ENCODE assay signal across 31 cellular contexts in genomic region chr7:101635484-101635883, GRCh38. TPM values are rescaled to one million over a fixed set of nuclear protein-coding genes. Genes with fewer than 3 reads are reported as not detected.
DNase-seq lines count a peak whose midpoint lies in the region; ATAC-seq and TF ChIP-seq lines count a peak whose summit lies in the region.
"Had no signal": no experiment of that assay in that cellular context is flagged by ENCODE, and none has a peak within 500 bp of the region (broad histone marks: within the 10 kb centered on the region; RNA-seq: fewer than 3 reads in every experiment).

No MANE protein-coding gene starts in this region.

- no peaks in the 10 kb centered on the region for H3K79me1 ChIP-seq in H9 (ENCODE audit: insufficient read depth, low read depth, low read length, poor library complexity, severe bottlenecking)

- H3K9ac ChIP-seq in SK-N-MC (ENCODE audit: insufficient read length) (no peak overlapping the region), H9 (ENCODE audit: extremely low read depth, insufficient read length, low read length) (no peak overlapping the region)

- no peaks in the 10 kb centered on the region for H3K27me3 ChIP-seq in H9 (ENCODE audit: insufficient read depth, low read length)
- H3K27me3 ChIP-seq: Peyer's patch had no signal

- no peak for ATAC-seq in GM18909 (IDR thresholded peaks at IDR 0.05; ENCODE audit: poor library complexity, unreplicated experiment)
- ATAC-seq: activated CD8-positive, alpha-beta memory T cell treated with anti-CD3 and anti-CD28 coated beads, Interleukin-2, amount 10 ng/mL, durations not matched to agents 7 days and 5 days; activated naive CD8-positive, alpha-beta T cell treated with anti-CD3 and anti-CD28 coated beads, Interleukin-2, amount 50 U/mL, for 24 hours; activated T-cell treated with anti-CD3 and anti-CD28 coated beads, Interleukin-2, amount 50 U/mL, for 4 hours; left ventricle myocardium superior; naive thymus-derived CD4-positive, alpha-beta T cell; sciatic nerve; T-cell had no signal

- H2AFZ ChIP-seq in H9 (ENCODE audit: low read length) = no peak overlapping the region

- POLR2A ChIA-PET in HEK293 (lab: Yijun Ruan, JAX) = no interaction called here

- H3K79me2 ChIP-seq in H9 (ENCODE audit: insufficient read depth, low read length) = no peaks in the 10 kb centered on the region

- H3K18ac ChIP-seq in H9 (ENCODE audit: insufficient read length, low read depth, low read length) = no peak overlapping the region

- no peak overlapping the region for H3K56ac ChIP-seq in H9 (ENCODE audit: insufficient read length, low read depth, low read length)

- peaks cover 3 to 4% of the 10 kb centered on the region in 2 experiments; a peak in 4 of 5 replicates for H3K9me3 Mint-ChIP-seq in H9
- H3K9me3 Mint-ChIP-seq: mesothelial cell of epicardium, T-cell had no signal

- H3K4ac ChIP-seq in H9 (ENCODE audit: low read depth, low read length) = no peak overlapping the region

- peaks cover 8% of the 10 kb centered on the region for H3K27me3 Mint-ChIP-seq in H9 (ENCODE audit: low read depth)
- H3K27me3 Mint-ChIP-seq: activated CD8-positive, alpha-beta memory T cell treated with anti-CD3 and anti-CD28 coated beads, Interleukin-2, amount 10 ng/mL, durations not matched to agents 7 days and 5 days had no signal

- H3K27ac Mint-ChIP-seq in H9 = no peak overlapping the region
- H3K27ac Mint-ChIP-seq: activated CD8-positive, alpha-beta memory T cell treated with anti-CD3 and anti-CD28 coated beads, Interleukin-2, amount 10 ng/mL, durations not matched to agents 7 days and 5 days; activated naive CD8-positive, alpha-beta T cell treated with anti-CD3 and anti-CD28 coated beads, Interleukin-2, amount 50 U/mL, for 24 hours; dendritic cell treated with granulocyte-macrophage colony-stimulating factor and Interleukin-4, amounts not matched to agents 40 ng/mL and 50 ng/mL, for 4 days; mesothelial cell of epicardium; progenitor cell of endocrine pancreas; T-cell had no signal

- H3K4me3 Mint-ChIP-seq in H9 = no peak overlapping the region
- H3K4me3 Mint-ChIP-seq: activated CD8-positive, alpha-beta memory T cell treated with anti-CD3 and anti-CD28 coated beads, Interleukin-2, amount 10 ng/mL, durations not matched to agents 7 days and 5 days; activated naive CD8-positive, alpha-beta T cell treated with anti-CD3 and anti-CD28 coated beads, Interleukin-2, amount 50 U/mL, for 24 hours; activated T-cell treated with anti-CD3 and anti-CD28 coated beads, Interleukin-2, amount 50 U/mL, for 4 hours; dendritic cell treated with granulocyte-macrophage colony-stimulating factor and Interleukin-4, amounts not matched to agents 40 ng/mL and 50 ng/mL, for 4 days; mesothelial cell of epicardium; naive thymus-derived CD4-positive, alpha-beta T cell; T-cell had no signal

- H3K23ac ChIP-seq in H9 (ENCODE audit: insufficient read length, low read depth, low read length) = no peak overlapping the region

- no peak overlapping the region for H2BK15ac ChIP-seq in H9 (ENCODE audit: low read depth, low read length)

- peaks cover 0 to 2% (median 0%) of the 10 kb centered on the region in 3 experiments; a peak in 2 of 7 replicates for H3K36me3 Mint-ChIP-seq in H9 (ENCODE audit: insufficient read depth in 1 of 3, low read depth in 3 of 3)
- H3K36me3 Mint-ChIP-seq: activated CD8-positive, alpha-beta memory T cell treated with anti-CD3 and anti-CD28 coated beads, Interleukin-2, amount 10 ng/mL, durations not matched to agents 7 days and 5 days; mesothelial cell of epicardium; T-cell had no signal

- no peaks in the 10 kb centered on the region for H3K23me2 ChIP-seq in H9 (ENCODE audit: insufficient read length, low read depth, low read length, poor library complexity, severe bottlenecking)

- no peaks in the 10 kb centered on the region for H3K4me1 ChIP-seq in HEK293 (ENCODE audit: control insufficient read depth, insufficient read depth, low read length)
- no peaks in the 10 kb centered on the region; the same call in 1 of the 2 replicates for H3K4me1 ChIP-seq in H9 (ENCODE audit: insufficient read depth, low read length)
- H3K4me1 ChIP-seq: HAP-1, Peyer's patch had no signal

- H3K27ac ChIP-seq in HEK293 (ENCODE audit: extremely low read depth, low read depth, low read length) (no peak overlapping the region), SK-N-MC (peak overlapping the region; percentile 87), H9 (ENCODE audit: insufficient read length, low read depth, low read length) (no peak overlapping the region)
- H3K27ac ChIP-seq: Peyer's patch, tibial nerve had no signal

- in situ Hi-C loops in ACHN (cut with HindIII; ENCODE audit: low pct_ligation_motif_present, low pct_unique_long_range_greater_than_20kb, low sequenced_read_pairs) = no loop called here

- CTCF ChIA-PET in HEK293 (lab: Yijun Ruan, JAX) = interaction anchor here (0.8 kb wide), 1 partner anchor 12 kb away, joined by 3 read pairs; no protein-coding TSS in a partner anchor

- H3K4me3 ChIP-seq in HEK293 (ENCODE audit: low read depth, low read length) = no peak overlapping the region
- H3K4me3 ChIP-seq in SK-N-MC = no peak overlapping the region
- H3K4me3 ChIP-seq: HAP-1, Peyer's patch, tibial nerve had no signal

- peak; percentile 33 for DNase-seq in ACHN
- DNase-seq in SK-N-MC (ENCODE audit: low read depth, low spot score) = no peak
- peak; percentile 45 for DNase-seq in kidney tubule cell (ENCODE audit: low spot score)
- no peak for DNase-seq in NCI-H128 (lab: John Stamatoyannopoulos, UW; ENCODE audit: unreplicated experiment)
- no peak for DNase-seq in H9
- no peak for DNase-seq in DMS153 (lab: John Stamatoyannopoulos, UW)
- DNase-seq: activated CD4-positive, CD25-positive, alpha-beta regulatory T cell; activated CD8-positive, alpha-beta memory T cell treated with anti-CD3 and anti-CD28 coated beads, Interleukin-2, amount 10 ng/mL, durations not matched to agents 7 days and 5 days; activated naive CD4-positive, alpha-beta T cell; activated naive CD8-positive, alpha-beta T cell treated with anti-CD3 and anti-CD28 coated beads, Interleukin-2, amount 50 U/mL, for 24 hours; activated T-cell treated with anti-CD3 and anti-CD28 coated beads, Interleukin-2, amount 50 U/mL, for 4 hours; central memory CD4-positive, alpha-beta T cell; GF-D8; islet precursor cell; left ventricle myocardium superior; naive thymus-derived CD4-positive, alpha-beta T cell; NCI-H146; NCI-H2107; NCI-H748 treated with DMSO at 0.1 percent for 48 hours; Peyer's patch; stimulated activated CD4-positive, alpha-beta T cell treated with anti-CD3 and anti-CD28 coated beads, Interleukin-4, amount 100 ng/mL, for 4 hours; T-cell had no signal

- H3T11ph ChIP-seq in H9 (ENCODE audit: low read length) = no peak overlapping the region

- TF ChIP-seq CTCF in HEK293 (tag by site-specific recombination; IDR thresholded peaks at IDR 0.05) (no peak), H9 (conservative IDR thresholded peaks at IDR 0.05) (no peak)

- H3K14ac ChIP-seq in H9 (ENCODE audit: insufficient read depth, low read length) = no peak overlapping the region; the same call in 1 of the 2 replicates

- no peak overlapping the region for H2BK5ac ChIP-seq in H9 (ENCODE audit: insufficient read length, low read length)

- H4K91ac ChIP-seq in H9 (ENCODE audit: insufficient read length, low read depth, low read length) = no peak overlapping the region

- no peak overlapping the region for H4K8ac ChIP-seq in H9 (replicated peaks; ENCODE audit: insufficient read length, low read depth, low read length)

- H3K4me2 ChIP-seq in H9 (ENCODE audit: insufficient read depth, insufficient read length, low read length) = no peak overlapping the region

- no peak overlapping the region for H2BK12ac ChIP-seq in H9 (ENCODE audit: insufficient read length, low read depth, low read length)

- no peak overlapping the region for H2BK20ac ChIP-seq in H9 (ENCODE audit: low read depth, low read length, poor library complexity, severe bottlenecking)

- H3K36me3 ChIP-seq in HEK293 (ENCODE audit: control insufficient read depth in 2 of 2, insufficient read depth in 1 of 2, low read length in 2 of 2) (no peaks in the 10 kb centered on the region), SK-N-MC (ENCODE audit: insufficient read depth, low read length) (no peaks in the 10 kb centered on the region)
- H3K36me3 ChIP-seq: HAP-1, Peyer's patch, tibial nerve had no signal

- no CpG with 5 or more reads among the region's 2 CpGs for WGBS in H9 (ENCODE audit: extremely low coverage, insufficient read length, low lambda C conversion rate)

- peaks cover 5 to 11% of the 10 kb centered on the region in 2 experiments; a peak in 3 of 4 replicates for H3K4me1 Mint-ChIP-seq in H9
- H3K4me1 Mint-ChIP-seq: activated CD8-positive, alpha-beta memory T cell treated with anti-CD3 and anti-CD28 coated beads, Interleukin-2, amount 10 ng/mL, durations not matched to agents 7 days and 5 days; activated naive CD8-positive, alpha-beta T cell treated with anti-CD3 and anti-CD28 coated beads, Interleukin-2, amount 50 U/mL, for 24 hours; naive thymus-derived CD4-positive, alpha-beta T cell; T-cell had no signal

- no peak overlapping the region for H2AK5ac ChIP-seq in H9 (ENCODE audit: insufficient read length, low read length)

- no peaks in the 10 kb centered on the region for H3K9me3 ChIP-seq in HEK293 (ENCODE audit: control insufficient read depth, insufficient read depth, low read depth, low read length)
- no peaks in the 10 kb centered on the region for H3K9me3 ChIP-seq in SK-N-MC (ENCODE audit: low read depth, low read length)
- H3K9me3 ChIP-seq in H9 (ENCODE audit: control insufficient read depth, low read depth, low read length) = no peaks in the 10 kb centered on the region
- H3K9me3 ChIP-seq: HAP-1, Peyer's patch had no signal

- no peaks in the 10 kb centered on the region for H4K20me1 ChIP-seq in H9 (ENCODE audit: control insufficient read depth, insufficient read depth, insufficient read length)

- H4K5ac ChIP-seq in H9 (ENCODE audit: insufficient read length, low read depth, low read length) = no peak overlapping the region

- H2BK120ac ChIP-seq in H9 (ENCODE audit: low read depth, low read length, poor library complexity, severe bottlenecking) = no peak overlapping the region

TF ChIP-seq in HEK293, 187 proteins besides CTCF, POLR2A, EP300 and RAD21 (continues in another document):
- TF ChIP-seq ZIC2 (tag by site-specific recombination; IDR thresholded peaks at IDR 0.05) (peak; percentile 55), GLIS1 (tag by site-specific recombination; IDR thresholded peaks at IDR 0.05) (peak; percentile 76)

RNA-seq across cellular contexts. Expression of gene MYL10, which starts 6.4 kb away (rescaled TPM):
- 0.50 TPM in 1 of 2 replicates, not detected in the other for total RNA-seq in H9 (2021)
- total RNA-seq: activated CD8-positive, alpha-beta memory T cell treated with anti-CD3 and anti-CD28 coated beads, Interleukin-2, amount 10 ng/mL, durations not matched to agents 7 days and 5 days; activated T-cell treated with anti-CD3 and anti-CD28 coated beads, Interleukin-2, amount 50 U/mL, for 4 hours; fibroblast of villous mesenchyme; left ventricle myocardium superior; mesothelial cell of epicardium; naive thymus-derived CD4-positive, alpha-beta T cell; Peyer's patch; progenitor cell of endocrine pancreas; sciatic nerve; T-cell; tibial nerve had no signal

Comparison
In these comparisons a context has a peak if more than half of its experiments do, and no peak if none do; other contexts are left out.
1. DNase-seq: peak in ACHN (single experiment) and kidney tubule cell (single experiment); none in SK-N-MC (single experiment), NCI-H128 (single experiment), H9 (single experiment) and DMS153 (single experiment).